Comparison of ENCODE assay signal across 8 cellular contexts in genomic region chr2:24084386-24085375, GRCh38. TPM values are rescaled to one million over a fixed set of nuclear protein-coding genes. Genes with fewer than 3 reads are reported as not detected.
DNase-seq lines count a peak whose midpoint lies in the region; ATAC-seq and TF ChIP-seq lines count a peak whose summit lies in the region.

Gene TP53I3, minus strand, starts transcription at chr2:24084834. Its CDS starts 508 bp downstream, at chr2:24084326.

- TF ChIP-seq CTCF in AG10803 (conservative IDR thresholded peaks at IDR 0.05; ENCODE audit: low read length) (peak; percentile 54), chondrocyte (IDR thresholded peaks at IDR 0.05) (peak; percentile 98)

- H3K4me3 Mint-ChIP-seq in chondrocyte (ENCODE audit: unreplicated experiment) = peak within 1 kb of the TSS; percentile 95

- H3K4me3 ChIP-seq in AG10803 (ENCODE audit: low read length) = peak within 1 kb of the TSS; percentile 79

- peak; percentile 54 for ATAC-seq in GM18873 (IDR thresholded peaks at IDR 0.05; ENCODE audit: low FRiP score, unreplicated experiment)
- peak; percentile 80 for ATAC-seq in HG03135 (IDR thresholded peaks at IDR 0.05; ENCODE audit: unreplicated experiment)
- ATAC-seq in activated CD4-positive, CD25-positive, alpha-beta regulatory T cell treated with anti-CD3 and anti-CD28 coated beads, Interleukin-2, amount 50 U/mL, for 24 hours = peak; percentile 96

- H3K27ac Mint-ChIP-seq in chondrocyte (ENCODE audit: unreplicated experiment) = peak within 1 kb of the TSS; percentile 95

- peak; percentile 86 for DNase-seq in AG10803 (ENCODE audit: low read depth)
- peak; percentile 62 for DNase-seq in NCI-H2196 treated with DMSO at 0.1 percent for 48 hours (lab: John Stamatoyannopoulos, UW; ENCODE audit: unreplicated experiment)
- peak; percentile 97 for DNase-seq in chondrocyte (ENCODE audit: low spot score)
- DNase-seq in kidney tubule cell (ENCODE audit: low spot score) = peak; percentile 92
- peak; percentile 52 to 78 for DNase-seq in stimulated activated CD4-positive, alpha-beta T cell treated with anti-CD3 and anti-CD28 coated beads, Interleukin-15, amount 100 ng/mL, for 48 hours (ENCODE audit: low read depth in 2 of 2)

- no peaks in the 10 kb centered on the region for H3K27me3 Mint-ChIP-seq in chondrocyte (ENCODE audit: low read depth)

- H3K4me1 Mint-ChIP-seq in chondrocyte (ENCODE audit: low read depth) = peaks cover 23% of the 10 kb centered on the region

- H3K9me3 Mint-ChIP-seq in chondrocyte (ENCODE audit: low read depth) = no peaks in the 10 kb centered on the region

- peaks cover 15% of the 10 kb centered on the region for H3K36me3 Mint-ChIP-seq in chondrocyte (ENCODE audit: low read depth)

RNA-seq across cellular contexts. Expression of gene TP53I3, which starts in this region (rescaled TPM):
- 48.6 to 56.7 TPM (median 51.7 TPM) in 3 replicates for total RNA-seq in chondrocyte

Comparison
In these comparisons a context has a peak if more than half of its experiments do, and no peak if none do; other contexts are left out.
1. Peak in every context shown above with its lines: DNase-seq, ATAC-seq and H3K4me3 ChIP-seq.